Comparison of ENCODE assay signal across 10 cellular contexts in genomic region chr1:212561501-212561931, GRCh38. TPM values are rescaled to one million over a fixed set of nuclear protein-coding genes. Genes with fewer than 3 reads are reported as not detected.
DNase-seq lines count a peak whose midpoint lies in the region; ATAC-seq and TF ChIP-seq lines count a peak whose summit lies in the region.
"Had no signal": no experiment of that assay in that cellular context is flagged by ENCODE, and none has a peak within 500 bp of the region (broad histone marks: within the 10 kb centered on the region; RNA-seq: fewer than 3 reads in every experiment).

No MANE protein-coding gene starts in this region.

- BruUV-seq in mammary epithelial cell (replicated peaks; lab: Mats Ljungman, UMichigan), result no TSS peak

- intact Hi-C loops in right cardiac atrium (cut with DNase I), result loop anchor here in 2 of 4 donors (10.0 kb wide), 1 partner anchor 87 kb away; no protein-coding TSS in a partner anchor
- intact Hi-C loops in cardiac septum (cut with DNase I), result no loop called here
- intact Hi-C loops in mammary epithelial cell (cut with micrococcal nuclease), result no loop called here
- intact Hi-C loops in aorta (cut with DNase I), result loop anchor here (2.0 to 5.0 kb wide), 2 partner anchors 47 to 74 kb away; partner anchors contain the start of gene ATF3 (in 2 of the 2)

- H3K9me3 ChIP-seq in right cardiac atrium (ENCODE audit: control insufficient read depth, low read length) (no peaks in the 10 kb centered on the region), mammary epithelial cell (replicated peaks; ENCODE audit: insufficient read depth, low read length) (no peaks in the 10 kb centered on the region), aorta (ENCODE audit: control insufficient read depth, low read length) (no peaks in the 10 kb centered on the region)
- H3K9me3 ChIP-seq: upper lobe of left lung had no signal

- in situ Hi-C loops in mammary epithelial cell (cut with MboI; ENCODE audit: low sequenced_read_pairs in 2 of 2), result no loop called here

- no peak overlapping the region for H2BK5ac ChIP-seq in mesendoderm (ENCODE audit: low read length)

- WGBS in right cardiac atrium, result 50% methylated on average over 5 of the region's 5 CpGs
- WGBS in mammary epithelial cell (ENCODE audit: low coverage, missing lambda C conversion rate), result 26% methylated on average over 3 of the region's 5 CpGs
- WGBS in mesendoderm (ENCODE audit: extremely low coverage, insufficient coverage, low lambda C conversion rate), result no CpG with 5 or more reads among the region's 5 CpGs
- 3 to 5% methylated on average over 5 of the region's 5 CpGs for WGBS in aorta, 2 donors

- no peak overlapping the region for H2BK120ac ChIP-seq in mesendoderm (ENCODE audit: low read depth, low read length)

- H2AK5ac ChIP-seq in mesendoderm (ENCODE audit: low read length), result no peak overlapping the region

- no peak overlapping the region for H3K23ac ChIP-seq in mesendoderm (ENCODE audit: low read length)

- no peak for ATAC-seq in right cardiac atrium
- ATAC-seq in aorta (ENCODE audit: low FRiP score), result peak; percentile 47
- no peak for ATAC-seq in GM19395 (IDR thresholded peaks at IDR 0.05; ENCODE audit: unreplicated experiment)
- no peak for ATAC-seq in HG03108 (IDR thresholded peaks at IDR 0.05; ENCODE audit: unreplicated experiment)
- ATAC-seq in HG03442 (IDR thresholded peaks at IDR 0.05; ENCODE audit: unreplicated experiment), result no peak

- no peak for DNase-seq in right cardiac atrium
- no peak for DNase-seq in cardiac septum (ENCODE audit: low spot score)
- peak; percentile 16 for DNase-seq in mammary epithelial cell
- peak; percentile 25 for DNase-seq in mesendoderm
- DNase-seq in aorta, result peak; percentile 80 to 88
- DNase-seq: NCI-H2029 treated with DMSO at 0.1 percent for 48 hours, upper lobe of left lung had no signal

- H3K27ac ChIP-seq in right cardiac atrium (ENCODE audit: low read length) (peak overlapping the region; percentile 4), mammary epithelial cell (ENCODE audit: insufficient read depth, low read depth, low read length) (no peak overlapping the region), mesendoderm (ENCODE audit: low read depth, low read length) (no peak overlapping the region), aorta (ENCODE audit: low read depth in 1 of 2, low read length in 2 of 2) (peak overlapping the region in 1 of 2 donors; percentile 96)
- H3K27ac ChIP-seq: upper lobe of left lung had no signal

- no peaks in the 10 kb centered on the region for H3K27me3 ChIP-seq in right cardiac atrium (ENCODE audit: control insufficient read depth, insufficient read depth)
- no peaks in the 10 kb centered on the region for H3K27me3 ChIP-seq in mammary epithelial cell (ENCODE audit: insufficient read depth, low read length)
- no peaks in the 10 kb centered on the region for H3K27me3 ChIP-seq in mesendoderm (ENCODE audit: insufficient read depth, low read length, poor library complexity)
- H3K27me3 ChIP-seq in aorta (ENCODE audit: control insufficient read depth in 1 of 2, insufficient read depth in 2 of 2, low read length in 1 of 2), result no peaks in the 10 kb centered on the region
- H3K27me3 ChIP-seq: upper lobe of left lung had no signal

- no peak overlapping the region for H2AFZ ChIP-seq in mammary epithelial cell (ENCODE audit: low read depth, low read length)

- H3K4me3 ChIP-seq in right cardiac atrium (ENCODE audit: low read length), result no peak overlapping the region
- H3K4me3 ChIP-seq in mammary epithelial cell (replicated peaks in 1 of 3; ENCODE audit: insufficient read depth in 1 of 3, low read depth in 2 of 3, low read length in 3 of 3), result no peak overlapping the region
- H3K4me3 ChIP-seq in mesendoderm (ENCODE audit: low read length), result no peak overlapping the region
- H3K4me3 ChIP-seq in aorta (ENCODE audit: low read length in 2 of 2), result no peak overlapping the region
- H3K4me3 ChIP-seq: upper lobe of left lung had no signal

- H3K4me1 ChIP-seq in right cardiac atrium (ENCODE audit: control insufficient read depth, insufficient read depth, low read length), result no peaks in the 10 kb centered on the region
- peaks cover 9% of the 10 kb centered on the region for H3K4me1 ChIP-seq in mammary epithelial cell (ENCODE audit: insufficient read depth, low read length)
- H3K4me1 ChIP-seq in mesendoderm (ENCODE audit: control insufficient read depth, low read depth, low read length), result no peaks in the 10 kb centered on the region
- no peaks in the 10 kb centered on the region for H3K4me1 ChIP-seq in aorta (ENCODE audit: control insufficient read depth in 1 of 2, insufficient read depth in 2 of 2, low read length in 2 of 2)

- H3K36me3 ChIP-seq in mammary epithelial cell (ENCODE audit: insufficient read depth, low read length) (no peaks in the 10 kb centered on the region), mesendoderm (ENCODE audit: control insufficient read depth, insufficient read depth, low read length) (no peaks in the 10 kb centered on the region), aorta (ENCODE audit: control insufficient read depth in 1 of 2, insufficient read depth in 2 of 2, low read length in 1 of 2) (no peaks in the 10 kb centered on the region)
- H3K36me3 ChIP-seq: upper lobe of left lung had no signal

- CTCF ChIA-PET in mammary epithelial cell (lab: Charles Lee; ENCODE audit: low non-redundant PET), result no interaction called here

- no peak overlapping the region for H4K8ac ChIP-seq in mesendoderm (ENCODE audit: low read depth, low read length)

- H3K79me1 ChIP-seq in mesendoderm (ENCODE audit: low read length), result no peaks in the 10 kb centered on the region

- TF ChIP-seq CTCF in mammary epithelial cell (conservative IDR thresholded peaks at IDR 0.05 in 1 of 2, IDR thresholded peaks at IDR 0.05 in 1 of 2; ENCODE audit: extremely low read depth in 1 of 2, insufficient read depth in 1 of 2, low read depth in 1 of 2, low read length in 2 of 2), result no peak

- H3K9ac ChIP-seq in mammary epithelial cell (ENCODE audit: insufficient read depth, low read length), result no peak overlapping the region
- H3K9ac ChIP-seq in mesendoderm (ENCODE audit: low read length), result no peak overlapping the region

- H3K4me2 ChIP-seq in mammary epithelial cell (ENCODE audit: insufficient read depth, low read depth, low read length), result no peak overlapping the region
- no peak overlapping the region for H3K4me2 ChIP-seq in mesendoderm (ENCODE audit: low read length)

- H2BK15ac ChIP-seq in mesendoderm (replicated peaks; ENCODE audit: low read depth), result no peak overlapping the region

- no peak overlapping the region for H4K5ac ChIP-seq in mesendoderm (ENCODE audit: low read length)

- H3K79me2 ChIP-seq in mammary epithelial cell (ENCODE audit: insufficient read depth, low read length) (no peaks in the 10 kb centered on the region), mesendoderm (ENCODE audit: control insufficient read depth, insufficient read depth, low read length) (no peaks in the 10 kb centered on the region)

- H3K18ac ChIP-seq in mesendoderm (ENCODE audit: low read length), result no peak overlapping the region

- H4K20me1 ChIP-seq in mammary epithelial cell (ENCODE audit: insufficient read depth, low read length), result no peaks in the 10 kb centered on the region

- dilution Hi-C loops in mammary epithelial cell (cut with HindIII; ENCODE audit: low sequenced_read_pairs), result no loop called here

- no peak overlapping the region for H3K56ac ChIP-seq in mesendoderm (ENCODE audit: low read length)

- no peak overlapping the region for H3K4ac ChIP-seq in mesendoderm (ENCODE audit: low read depth, low read length)

RNA-seq across cellular contexts. Expression of gene ATF3, which starts 47.0 kb away (rescaled TPM):
- total RNA-seq in right cardiac atrium (10 to 100 TPM in 1 of 4 donors, 1 to 10 TPM in 3; 6.9 to 24.4 (median 7.9) TPM), cardiac septum (16.2 TPM), mammary epithelial cell (10 to 100 TPM in 1 of 2 donors, 1 to 10 TPM in 1; 3.5 to 17.8 TPM), aorta (100 to 1,000 TPM in 1 of 2 donors, 10 to 100 TPM in 1; 28.1 to 265 TPM)
- polyA plus RNA-seq in right cardiac atrium (195 TPM), mammary epithelial cell (1.3 TPM), aorta (10 to 100 TPM; 22.7 to 60.9 TPM)
- polyA minus RNA-seq in mammary epithelial cell, result 2.3 TPM
- 19.0 TPM for polyA plus RNA-seq in mesendoderm (2013, experiment 1 of 2)
- 21.3 TPM for polyA plus RNA-seq in mesendoderm (2013, experiment 2 of 2)

Comparison
In these comparisons a context has a peak if more than half of its experiments do, and no peak if none do; other contexts are left out.
1. DNase-seq: peak in mammary epithelial cell (single experiment), mesendoderm (single experiment) and aorta (2 of 2); none in right cardiac atrium (0 of 3) and cardiac septum (single experiment).
2. intact Hi-C loops: an anchor here in aorta (2.0 to 5.0 kb wide); none called in cardiac septum and mammary epithelial cell.